ENCODE assay signal across 8 cellular contexts in the genomic region with DNA sequence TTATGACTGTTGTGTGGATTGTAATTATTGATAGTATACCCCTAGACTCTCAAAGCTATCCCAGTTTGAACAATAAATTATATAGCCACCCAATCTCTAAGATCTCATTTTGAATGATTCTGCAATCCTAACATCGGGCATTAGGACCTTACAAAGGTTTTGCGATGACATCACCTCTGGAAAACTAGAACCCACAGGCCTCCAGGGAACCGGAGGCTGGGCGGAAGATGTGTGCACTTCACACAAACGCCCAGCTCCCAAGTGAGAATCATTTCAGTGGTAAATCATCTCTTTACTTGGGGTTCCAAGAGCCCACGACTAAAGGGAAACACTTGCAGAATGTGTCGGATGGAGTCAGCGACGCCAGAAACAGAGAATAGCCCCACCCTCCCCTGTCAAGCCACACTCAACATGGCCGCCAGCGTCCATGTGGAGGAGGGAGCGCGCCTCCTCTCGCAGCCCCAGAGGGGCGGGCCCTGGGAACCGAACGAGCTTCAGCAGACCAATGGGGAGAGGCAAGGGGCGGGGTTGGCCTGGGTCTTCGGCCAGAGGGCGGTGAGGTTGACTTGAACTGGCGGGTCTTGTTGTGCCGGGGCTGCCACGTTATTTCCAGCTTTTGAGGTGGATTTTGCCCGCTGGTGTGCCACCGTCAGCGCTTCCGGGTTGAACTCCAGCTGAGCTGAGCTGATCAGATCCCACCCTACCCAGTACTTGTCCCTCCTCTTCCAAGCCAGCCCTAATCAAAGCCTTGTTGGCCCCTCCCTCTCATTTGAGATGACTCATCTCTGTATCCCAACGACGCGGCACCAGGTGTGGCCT. TPM values are rescaled to one million over a fixed set of nuclear protein-coding genes. Genes with fewer than 3 reads are reported as not detected.
DNase-seq lines count a peak whose midpoint lies in the region; TF ChIP-seq lines count a peak whose summit lies in the region.

No MANE protein-coding gene starts in this region.

- H3K27me3 Mint-ChIP-seq in nephron progenitor cell (ENCODE audit: low read depth, poor library complexity), result peaks cover 12% of the 10 kb centered on the region
- no peaks in the 10 kb centered on the region for H3K27me3 Mint-ChIP-seq in stimulated activated naive CD8-positive, alpha-beta T cell treated with anti-CD3 and anti-CD28 coated beads, Interleukin-15, Interleukin-2, amounts not matched to agents 100 ng/mL and 50 ng/mL, for 24 hours

- TF ChIP-seq CTCF in nephron progenitor cell (IDR thresholded peaks at IDR 0.05), result no peak

- peaks cover 26% of the 10 kb centered on the region for H3K9me3 Mint-ChIP-seq in nephron progenitor cell
- H3K9me3 Mint-ChIP-seq in stimulated activated naive CD8-positive, alpha-beta T cell treated with anti-CD3 and anti-CD28 coated beads, Interleukin-15, Interleukin-2, amounts not matched to agents 100 ng/mL and 50 ng/mL, for 24 hours, result no peaks in the 10 kb centered on the region

- H3K36me3 ChIP-seq in HAP-1 (replicated peaks), result no peaks in the 10 kb centered on the region
- no peaks in the 10 kb centered on the region for H3K36me3 ChIP-seq in MG63

- in situ Hi-C loops in G401 (cut with HindIII; ENCODE audit: low sequenced_read_pairs), result no loop called here
- in situ Hi-C loops in HAP-1 (cut with MboI; ENCODE audit: low sequenced_read_pairs), result no loop called here

- peak; percentile 99 for DNase-seq in G401 (ENCODE audit: low spot score)
- peak; percentile 97 to 100 for DNase-seq in HAP-1 (ENCODE audit: low spot score in 2 of 2)
- DNase-seq in MG63, result peak; percentile 99
- DNase-seq in SHP77 (lab: John Stamatoyannopoulos, UW), result peak; percentile 100
- DNase-seq in activated gamma-delta T cell (lab: John Stamatoyannopoulos, UW), result peak; percentile 82
- DNase-seq in fibroblast of the conjunctiva (ENCODE audit: low read depth), result peak; percentile 98
- peak; percentile 98 for DNase-seq in nephron progenitor cell

- peaks cover 10% of the 10 kb centered on the region for H3K4me1 Mint-ChIP-seq in nephron progenitor cell
- peaks cover 15% of the 10 kb centered on the region for H3K4me1 Mint-ChIP-seq in stimulated activated naive CD8-positive, alpha-beta T cell treated with anti-CD3 and anti-CD28 coated beads, Interleukin-15, Interleukin-2, amounts not matched to agents 100 ng/mL and 50 ng/mL, for 24 hours (ENCODE audit: low read depth)

- H3K4me3 ChIP-seq in HAP-1 (peak overlapping the region; percentile 37), MG63 (peak overlapping the region; percentile 57)

- peak overlapping the region; percentile 99 for H3K27ac Mint-ChIP-seq in nephron progenitor cell
- H3K27ac Mint-ChIP-seq in stimulated activated naive CD8-positive, alpha-beta T cell treated with anti-CD3 and anti-CD28 coated beads, Interleukin-15, Interleukin-2, amounts not matched to agents 100 ng/mL and 50 ng/mL, for 24 hours, result peak overlapping the region; percentile 98

- H3K27me3 ChIP-seq in HAP-1 (ENCODE audit: low read depth) (no peaks in the 10 kb centered on the region), MG63 (no peaks in the 10 kb centered on the region)

- H3K36me3 Mint-ChIP-seq in nephron progenitor cell (ENCODE audit: low read depth), result peaks cover 6% of the 10 kb centered on the region
- no peaks in the 10 kb centered on the region for H3K36me3 Mint-ChIP-seq in stimulated activated naive CD8-positive, alpha-beta T cell treated with anti-CD3 and anti-CD28 coated beads, Interleukin-15, Interleukin-2, amounts not matched to agents 100 ng/mL and 50 ng/mL, for 24 hours (ENCODE audit: low read depth)

- peak overlapping the region; percentile 94 for H3K4me3 Mint-ChIP-seq in nephron progenitor cell
- peak overlapping the region; percentile 90 for H3K4me3 Mint-ChIP-seq in stimulated activated naive CD8-positive, alpha-beta T cell treated with anti-CD3 and anti-CD28 coated beads, Interleukin-15, Interleukin-2, amounts not matched to agents 100 ng/mL and 50 ng/mL, for 24 hours

- H3K4me1 ChIP-seq in HAP-1, result peaks cover 3% of the 10 kb centered on the region

- H3K9me3 ChIP-seq in HAP-1 (no peaks in the 10 kb centered on the region), MG63 (no peaks in the 10 kb centered on the region)

RNA-seq across cellular contexts. Expression of a gene that starts 8.4 kb away (rescaled TPM):
- 53.5 and 86.0 TPM in 2 replicates for total RNA-seq in G401 (2014; rRNA removed; shearing (Covaris generic))
- total RNA-seq in MG63 (2014; rRNA removed; shearing (Covaris generic); ENCODE audit: low replicate concordance), result 48.6 and 52.0 TPM in 2 replicates

RNA-seq across cellular contexts. Expression of a gene that starts 18.4 kb away (rescaled TPM):
- 76.6 and 101 TPM in 2 replicates for total RNA-seq in G401 (2014; rRNA removed; shearing (Covaris generic))
- total RNA-seq in MG63 (2014; rRNA removed; shearing (Covaris generic); ENCODE audit: low replicate concordance), result 69.1 and 72.2 TPM in 2 replicates

Comparison
In these comparisons a context has a peak if more than half of its experiments do, and no peak if none do; other contexts are left out.
1. Peak in every context shown above with its lines: DNase-seq and H3K4me3 ChIP-seq.